ENCODE assay signal across 12 cellular contexts in genomic region chr21:33384851-33385331, GRCh38. TPM values are rescaled to one million over a fixed set of nuclear protein-coding genes. Genes with fewer than 3 reads are reported as not detected.
A peak's percentile ranks its signal among the peaks of the same experiment; 100 is the strongest.
DNase-seq lines count a peak whose midpoint lies in the region; ATAC-seq, FAIRE-seq and TF ChIP-seq lines count a peak whose summit lies in the region.
"Had no signal": no experiment of that assay in that cellular context is flagged by ENCODE, and none has a peak within 500 bp of the region (broad histone marks: within the 10 kb centered on the region; RNA-seq: fewer than 3 reads in every experiment).

No MANE protein-coding gene starts in this region.

- H3K36me3 Mint-ChIP-seq in astrocyte (ENCODE audit: low read depth, unreplicated experiment), result peaks cover 2% of the 10 kb centered on the region

- H3K27ac Mint-ChIP-seq in astrocyte (ENCODE audit: unreplicated experiment), result no peak overlapping the region

- H3K4me1 ChIP-seq in DND-41 (ENCODE audit: insufficient read depth, low read length) (peaks cover 33% of the 10 kb centered on the region), astrocyte (ENCODE audit: insufficient read depth, low read length) (peaks cover 30% of the 10 kb centered on the region), neuronal stem cell (ENCODE audit: control insufficient read depth in 2 of 2, insufficient read depth in 1 of 2, low read depth in 1 of 2, low read length in 2 of 2) (peaks cover 2 to 6% of the 10 kb centered on the region in 2 donors)
- H3K4me1 ChIP-seq: prostate gland had no signal

- H4K20me1 ChIP-seq in DND-41 (ENCODE audit: insufficient read depth, low read length) (no peaks in the 10 kb centered on the region), astrocyte (ENCODE audit: insufficient read depth, low read length) (no peaks in the 10 kb centered on the region)

- no peak for DNase-seq in DND-41
- peak; percentile 72 for DNase-seq in SW480 (ENCODE audit: low spot score)
- DNase-seq in astrocyte (ENCODE audit: low read depth), result peak; percentile 93
- no peak for DNase-seq in neuronal stem cell (ENCODE audit: low spot score)
- no peak for DNase-seq in NCI-H226
- no peak for DNase-seq in AG08395 (ENCODE audit: low spot score)
- DNase-seq in ACHN, result no peak
- no peak for DNase-seq in GDM1 (lab: John Stamatoyannopoulos, UW)
- DNase-seq: DMS 273 treated with DMSO at 0.1 percent for 48 hours, NCI-H2107 had no signal

- no peaks in the 10 kb centered on the region for H3K79me2 ChIP-seq in DND-41 (ENCODE audit: insufficient read depth, low read length)
- no peaks in the 10 kb centered on the region for H3K79me2 ChIP-seq in astrocyte (ENCODE audit: insufficient read depth, low read length)

- peaks cover 6% of the 10 kb centered on the region for H3K27me3 Mint-ChIP-seq in astrocyte (ENCODE audit: low read depth, unreplicated experiment)

- no peak overlapping the region for H4K8ac ChIP-seq in neuronal stem cell (ENCODE audit: low read depth, low read length)

- H3K4me1 Mint-ChIP-seq in astrocyte (ENCODE audit: low read depth, unreplicated experiment), result peaks cover 31% of the 10 kb centered on the region

- no peak overlapping the region for H2BK12ac ChIP-seq in neuronal stem cell (ENCODE audit: low read length)

- H3K27me3 ChIP-seq in DND-41 (ENCODE audit: insufficient read depth, low read length, poor library complexity), result no peaks in the 10 kb centered on the region
- no peaks in the 10 kb centered on the region for H3K27me3 ChIP-seq in astrocyte (ENCODE audit: insufficient read depth, low read length)
- H3K27me3 ChIP-seq in neuronal stem cell (ENCODE audit: control insufficient read depth in 3 of 3, insufficient read depth in 3 of 3, low read depth in 1 of 3, low read length in 3 of 3), result no peaks in the 10 kb centered on the region

- no peak overlapping the region for H3K14ac ChIP-seq in neuronal stem cell (ENCODE audit: low read length)

- no peak overlapping the region for H2BK5ac ChIP-seq in neuronal stem cell (ENCODE audit: low read length)

- H3K79me1 ChIP-seq in neuronal stem cell (ENCODE audit: low read depth, low read length), result no peaks in the 10 kb centered on the region

- peak; percentile 47 for ATAC-seq in DND-41 (ENCODE audit: insufficient read depth, low read depth)

- TF ChIP-seq CTCF in DND-41 (IDR thresholded peaks at IDR 0.05; ENCODE audit: borderline replicate concordance, extremely low read depth, low read length, poor library complexity, severe bottlenecking) (no peak), astrocyte (IDR thresholded peaks at IDR 0.05; ENCODE audit: insufficient read depth, low read depth, low read length) (no peak)

- FAIRE-seq in astrocyte (lab: Jason Lieb, UNC), result no peak
- FAIRE-seq: bronchial epithelial cell had no signal

- no peaks in the 10 kb centered on the region for H3K9me3 Mint-ChIP-seq in astrocyte (ENCODE audit: unreplicated experiment)

- H3K23ac ChIP-seq in neuronal stem cell (ENCODE audit: low read depth, low read length, poor library complexity), result no peak overlapping the region

- no peak overlapping the region for H3K4ac ChIP-seq in neuronal stem cell (ENCODE audit: low read length)

- no peak overlapping the region for H2BK15ac ChIP-seq in neuronal stem cell (ENCODE audit: low read length)

- H2BK120ac ChIP-seq in neuronal stem cell (ENCODE audit: low read depth, low read length), result no peak overlapping the region

- H3K9ac ChIP-seq in DND-41 (ENCODE audit: low read depth, low read length) (no peak overlapping the region), astrocyte (ENCODE audit: low read length) (no peak overlapping the region), neuronal stem cell (ENCODE audit: low read depth, low read length, poor library complexity) (no peak overlapping the region)

- H3K18ac ChIP-seq in neuronal stem cell (ENCODE audit: low read length), result peak overlapping the region; percentile 50

- H3K4me3 Mint-ChIP-seq in astrocyte (ENCODE audit: unreplicated experiment), result no peak overlapping the region

- no CpG with 5 or more reads among the region's 16 CpGs for WGBS in neuronal stem cell (ENCODE audit: extremely low coverage in 2 of 2, insufficient read length in 2 of 2, insufficient replicate concordance in 1 of 2), 2 donors

- in situ Hi-C loops in ACHN (cut with HindIII; ENCODE audit: low pct_ligation_motif_present, low pct_unique_long_range_greater_than_20kb, low sequenced_read_pairs), result no loop called here

- no peak overlapping the region for H3K4me3 ChIP-seq in DND-41 (ENCODE audit: low read depth in 1 of 2, low read length in 2 of 2)
- H3K4me3 ChIP-seq in astrocyte (ENCODE audit: insufficient read depth, low read depth, low read length), result no peak overlapping the region
- no peak overlapping the region for H3K4me3 ChIP-seq in neuronal stem cell (ENCODE audit: low read length in 2 of 2)
- H3K4me3 ChIP-seq: prostate gland had no signal

- no peak overlapping the region for H2AK5ac ChIP-seq in neuronal stem cell (ENCODE audit: low read depth, low read length)

- no peak overlapping the region for H3K4me2 ChIP-seq in DND-41 (ENCODE audit: insufficient read depth, low read length)
- no peak overlapping the region for H3K4me2 ChIP-seq in astrocyte (ENCODE audit: low read length)
- H3K4me2 ChIP-seq in neuronal stem cell (ENCODE audit: insufficient read depth, low read length, poor library complexity, severe bottlenecking), result no peak overlapping the region

- H3K9me3 ChIP-seq in DND-41 (ENCODE audit: insufficient read depth, low read length, severe bottlenecking) (no peaks in the 10 kb centered on the region), astrocyte (ENCODE audit: insufficient read depth, low read depth, low read length) (no peaks in the 10 kb centered on the region), neuronal stem cell (replicated peaks in 1 of 2; ENCODE audit: control insufficient read depth in 2 of 2, insufficient read depth in 1 of 2, low read depth in 1 of 2, low read length in 2 of 2) (no peaks in the 10 kb centered on the region)
- H3K9me3 ChIP-seq: prostate gland had no signal

- no peaks in the 10 kb centered on the region for H3K36me3 ChIP-seq in DND-41 (ENCODE audit: insufficient read depth, low read length)
- no peaks in the 10 kb centered on the region for H3K36me3 ChIP-seq in astrocyte (ENCODE audit: insufficient read depth, low read length)
- H3K36me3 ChIP-seq in neuronal stem cell (replicated peaks in 1 of 2; ENCODE audit: control insufficient read depth in 2 of 2, insufficient read depth in 2 of 2, low read length in 2 of 2), result no peaks in the 10 kb centered on the region
- H3K36me3 ChIP-seq: prostate gland had no signal

- no peak overlapping the region for H4K91ac ChIP-seq in neuronal stem cell (ENCODE audit: low read depth, low read length, poor library complexity)

- H3K27ac ChIP-seq in DND-41 (ENCODE audit: low read length) (no peak overlapping the region), astrocyte (ENCODE audit: low read depth, low read length) (no peak overlapping the region), neuronal stem cell (replicated peaks; ENCODE audit: low read length) (no peak overlapping the region)
- H3K27ac ChIP-seq: prostate gland had no signal

- no peak overlapping the region for H2AFZ ChIP-seq in DND-41 (ENCODE audit: low read depth, low read length)
- H2AFZ ChIP-seq in astrocyte (ENCODE audit: low read depth, low read length), result no peak overlapping the region
- H2AFZ ChIP-seq in neuronal stem cell (ENCODE audit: low read length), result peak overlapping the region; percentile 49

RNA-seq across cellular contexts. Expression of gene IFNGR2, which starts 18.3 kb away (rescaled TPM):
- total RNA-seq in astrocyte, result 58.9 and 69.9 TPM in 2 replicates
- 70.2 TPM for polyA plus RNA-seq in neuronal stem cell (2013, experiment 1 of 2)
- polyA plus RNA-seq in neuronal stem cell (2013, experiment 2 of 2), result 68.9 TPM

Comparison
In these comparisons a context has a peak if more than half of its experiments do, and no peak if none do; other contexts are left out.
1. DNase-seq: peak in SW480 (single experiment) and astrocyte (single experiment); none in DND-41 (single experiment), neuronal stem cell (single experiment), NCI-H226 (single experiment), AG08395 (single experiment), ACHN (single experiment) and GDM1 (single experiment).